Comparison of ENCODE assay signal across 8 cellular contexts in genomic region chr10:5623081-5623748, GRCh38. TPM values are rescaled to one million over a fixed set of nuclear protein-coding genes. Genes with fewer than 3 reads are reported as not detected.
DNase-seq lines count a peak whose midpoint lies in the region; ATAC-seq, FAIRE-seq and TF ChIP-seq lines count a peak whose summit lies in the region.

No MANE protein-coding gene starts in this region.

- H3K36me3 Mint-ChIP-seq in activated naive CD4-positive, alpha-beta T cell treated with anti-CD3 and anti-CD28 coated beads for 36 hours (ENCODE audit: low read depth), result no peaks in the 10 kb centered on the region
- no peaks in the 10 kb centered on the region for H3K36me3 Mint-ChIP-seq in type B pancreatic cell

- FAIRE-seq in H54 (lab: Jason Lieb, UNC), result no peak

- H3K27me3 Mint-ChIP-seq in activated naive CD4-positive, alpha-beta T cell treated with anti-CD3 and anti-CD28 coated beads for 36 hours (ENCODE audit: low read depth), result no peaks in the 10 kb centered on the region
- no peaks in the 10 kb centered on the region for H3K27me3 Mint-ChIP-seq in type B pancreatic cell

- no peak overlapping the region for H3K27ac Mint-ChIP-seq in activated naive CD4-positive, alpha-beta T cell treated with anti-CD3 and anti-CD28 coated beads for 36 hours
- peak overlapping the region; percentile 16 for H3K27ac Mint-ChIP-seq in type B pancreatic cell

- H3K27me3 ChIP-seq in parathyroid adenoma (ENCODE audit: control insufficient read depth, insufficient read depth, low read length), result no peaks in the 10 kb centered on the region

- peaks cover 2% of the 10 kb centered on the region for H3K4me1 ChIP-seq in parathyroid adenoma

- H3K4me1 Mint-ChIP-seq in activated naive CD4-positive, alpha-beta T cell treated with anti-CD3 and anti-CD28 coated beads for 36 hours (ENCODE audit: low read depth), result peaks cover 13% of the 10 kb centered on the region
- peaks cover 22% of the 10 kb centered on the region for H3K4me1 Mint-ChIP-seq in type B pancreatic cell (ENCODE audit: unreplicated experiment)

- intact Hi-C loops in activated naive CD4-positive, alpha-beta T cell treated with anti-CD3 and anti-CD28 coated beads for 36 hours (cut with micrococcal nuclease), result loop anchor here (1.0 to 2.0 kb wide), 2 partner anchors 181 to 772 kb away; no protein-coding TSS in a partner anchor

- peak; percentile 92 for TF ChIP-seq CTCF in GM10248 (IDR thresholded peaks at IDR 0.05; ENCODE audit: control extremely low read depth, extremely low read depth, low read depth, missing control alignments)
- peak; percentile 88 for TF ChIP-seq CTCF in parathyroid adenoma (IDR thresholded peaks at IDR 0.05)
- TF ChIP-seq CTCF in type B pancreatic cell (conservative IDR thresholded peaks at IDR 0.05), result peak; percentile 95

- H3K36me3 ChIP-seq in parathyroid adenoma (ENCODE audit: control insufficient read depth, insufficient read depth, low read length), result no peaks in the 10 kb centered on the region

- CTCF ChIA-PET in GM10248 (lab: Yijun Ruan, JAX), result interaction anchor here (0.6 to 8.2 kb wide), 53 partner anchors 9 to 813 kb away, joined by 3 to 145 read pairs (median 5); no protein-coding TSS in a partner anchor
- CTCF ChIA-PET in activated naive CD4-positive, alpha-beta T cell treated with anti-CD3 and anti-CD28 coated beads for 36 hours (lab: Charles Lee), result interaction anchor here (0.6 to 13.1 kb wide), 49 partner anchors 10 to 810 kb away, joined by 3 to 244 read pairs (median 4); no protein-coding TSS in a partner anchor

- H3K79me2 ChIP-seq in parathyroid adenoma, result no peaks in the 10 kb centered on the region

- POLR2A ChIA-PET in GM10248 (lab: Yijun Ruan, JAX), result interaction anchor here (1.0 kb wide), 1 partner anchor 179 kb away, joined by 3 read pairs; no protein-coding TSS in a partner anchor

- no peak overlapping the region for H3K4me2 ChIP-seq in parathyroid adenoma (ENCODE audit: low read length)

- no peak overlapping the region for H3K4me3 ChIP-seq in parathyroid adenoma (ENCODE audit: low read depth, low read length)

- peak overlapping the region; percentile 98 for H2AFZ ChIP-seq in parathyroid adenoma

- no peaks in the 10 kb centered on the region for H3K9me3 ChIP-seq in parathyroid adenoma (ENCODE audit: control insufficient read depth, low read length)

- peak; percentile 99 for ATAC-seq in SK-N-SH treated with all-trans-retinoic acid at 6 μM for 48 hours

- no peak for TF ChIP-seq POLR2A in H54 (IDR thresholded peaks at IDR 0.05; ENCODE audit: low read depth, low read length)

- no peaks in the 10 kb centered on the region for H3K9me3 Mint-ChIP-seq in activated naive CD4-positive, alpha-beta T cell treated with anti-CD3 and anti-CD28 coated beads for 36 hours
- no peaks in the 10 kb centered on the region for H3K9me3 Mint-ChIP-seq in type B pancreatic cell

- H3K4me3 Mint-ChIP-seq in activated naive CD4-positive, alpha-beta T cell treated with anti-CD3 and anti-CD28 coated beads for 36 hours, result no peak overlapping the region
- no peak overlapping the region for H3K4me3 Mint-ChIP-seq in type B pancreatic cell

- H3K27ac ChIP-seq in parathyroid adenoma, result no peak overlapping the region

- H3K9ac ChIP-seq in parathyroid adenoma, result peak overlapping the region; percentile 19

- DNase-seq in GM10248 (ENCODE audit: extremely low spot score) (peak; percentile 89), H54 (ENCODE audit: insufficient read length, low spot score) (peak; percentile 76), LoVo (ENCODE audit: low spot score) (peak; percentile 86), glomerular visceral epithelial cell (ENCODE audit: extremely low spot score) (peak; percentile 85), type B pancreatic cell (ENCODE audit: extremely low spot score, unreplicated experiment) (peak; percentile 88)
- peak; percentile 91 for DNase-seq in activated naive CD4-positive, alpha-beta T cell treated with anti-CD3 and anti-CD28 coated beads for 36 hours

TF ChIP-seq in SK-N-SH treated with all-trans-retinoic acid at 6 μM for 48 hours, 23 proteins besides CTCF, POLR2A, EP300 and RAD21:
- TF ChIP-seq TCF4 (CRISPR knock-in tag; IDR thresholded peaks at IDR 0.05; ENCODE audit: borderline replicate concordance), result peak; percentile 28; the same call in 1 of the 2 replicates
- TF ChIP-seq SNAI2 (CRISPR knock-in tag; IDR thresholded peaks at IDR 0.05), result 0 out of 2 replicates have a peak, but pooled peaks have one; percentile 33
- TF ChIP-seq GLIS3 (CRISPR knock-in tag; IDR thresholded peaks at IDR 0.05), result no peak
- TF ChIP-seq ZNF70 (CRISPR knock-in tag; IDR thresholded peaks at IDR 0.05), result no peak
- TF ChIP-seq ZNF8 (CRISPR knock-in tag; IDR thresholded peaks at IDR 0.05), result no peak
- TF ChIP-seq ZC3H10 (CRISPR knock-in tag; IDR thresholded peaks at IDR 0.05), result no peak

RNA-seq across cellular contexts. Expression of gene ASB13, which starts 43.2 kb away (rescaled TPM):
- total RNA-seq in activated naive CD4-positive, alpha-beta T cell treated with anti-CD3 and anti-CD28 coated beads for 36 hours, result 1 to 10 TPM; 7.0 to 7.2 TPM
- total RNA-seq in type B pancreatic cell (ENCODE audit: low replicate concordance), result 13.9 and 28.2 TPM in 2 replicates
